ENCODE assay signal across 8 cellular contexts in genomic region chr3:42117175-42118008, GRCh38. TPM values are rescaled to one million over a fixed set of nuclear protein-coding genes. Genes with fewer than 3 reads are reported as not detected.
DNase-seq lines count a peak whose midpoint lies in the region; ATAC-seq and TF ChIP-seq lines count a peak whose summit lies in the region.

No MANE protein-coding gene starts in this region.

- TF ChIP-seq CTCF in DOHH2 (IDR thresholded peaks at IDR 0.05; ENCODE audit: low read depth, low read length, poor library complexity, severe bottlenecking), result peak; percentile 22
- no peak for TF ChIP-seq CTCF in endothelial cell (IDR thresholded peaks at IDR 0.05; ENCODE audit: unreplicated experiment)

- H3K4me1 Mint-ChIP-seq in endothelial cell (ENCODE audit: unreplicated experiment), result peaks cover 37% of the 10 kb centered on the region
- H3K4me1 Mint-ChIP-seq in T-helper 2 cell treated with Interferon-gamma antibody and Interleukin-4, amounts not matched to agents 5 μg/mL and 100 μg/mL, for 36 hours (ENCODE audit: low read depth), result peaks cover 7% of the 10 kb centered on the region

- no peaks in the 10 kb centered on the region for H3K9me2 ChIP-seq in DOHH2 (replicated peaks; ENCODE audit: control insufficient read depth, low read length)

- no peak overlapping the region for H3K4me2 ChIP-seq in DOHH2 (ENCODE audit: low read length)

- no peak overlapping the region for H3K4me3 ChIP-seq in DOHH2 (ENCODE audit: low read length)

- H3K79me2 ChIP-seq in DOHH2 (ENCODE audit: control insufficient read depth, low read length), result peaks cover 73% of the 10 kb centered on the region

- H3K27ac ChIP-seq in DOHH2 (ENCODE audit: low read depth, low read length), result no peak overlapping the region

- ATAC-seq in HG03439 (IDR thresholded peaks at IDR 0.05; ENCODE audit: unreplicated experiment), result no peak

- H3K4me3 Mint-ChIP-seq in endothelial cell (ENCODE audit: unreplicated experiment), result no peak overlapping the region
- no peak overlapping the region for H3K4me3 Mint-ChIP-seq in T-helper 2 cell treated with Interferon-gamma antibody and Interleukin-4, amounts not matched to agents 5 μg/mL and 100 μg/mL, for 36 hours

- H3K9me3 ChIP-seq in DOHH2 (ENCODE audit: control insufficient read depth, insufficient read depth, low read length), result no peaks in the 10 kb centered on the region

- no peak overlapping the region for H3K27ac Mint-ChIP-seq in endothelial cell (ENCODE audit: unreplicated experiment)
- no peak overlapping the region for H3K27ac Mint-ChIP-seq in T-helper 2 cell treated with Interferon-gamma antibody and Interleukin-4, amounts not matched to agents 5 μg/mL and 100 μg/mL, for 36 hours

- peaks cover 6% of the 10 kb centered on the region for H3K27me3 Mint-ChIP-seq in endothelial cell (ENCODE audit: unreplicated experiment)
- no peaks in the 10 kb centered on the region for H3K27me3 Mint-ChIP-seq in T-helper 2 cell treated with Interferon-gamma antibody and Interleukin-4, amounts not matched to agents 5 μg/mL and 100 μg/mL, for 36 hours (ENCODE audit: low read depth)

- H3K36me3 Mint-ChIP-seq in endothelial cell (ENCODE audit: low read depth, unreplicated experiment), result no peaks in the 10 kb centered on the region
- H3K36me3 Mint-ChIP-seq in T-helper 2 cell treated with Interferon-gamma antibody and Interleukin-4, amounts not matched to agents 5 μg/mL and 100 μg/mL, for 36 hours (ENCODE audit: low read depth), result no peaks in the 10 kb centered on the region

- H3K27me3 ChIP-seq in DOHH2 (ENCODE audit: control insufficient read depth, low read length), result no peaks in the 10 kb centered on the region

- H3K4me1 ChIP-seq in DOHH2 (ENCODE audit: control insufficient read depth, low read length), result peaks cover 65% of the 10 kb centered on the region

- H4K20me1 ChIP-seq in DOHH2 (ENCODE audit: control insufficient read depth, insufficient read depth, low read depth, low read length), result no peaks in the 10 kb centered on the region

- 0 out of 2 replicates have a peak, but pooled peaks cover 11% of the 10 kb centered on the region for H3K36me3 ChIP-seq in DOHH2 (ENCODE audit: control insufficient read depth, low read length)

- no peaks in the 10 kb centered on the region for H3K9me3 Mint-ChIP-seq in endothelial cell (ENCODE audit: unreplicated experiment)
- H3K9me3 Mint-ChIP-seq in T-helper 2 cell treated with Interferon-gamma antibody and Interleukin-4, amounts not matched to agents 5 μg/mL and 100 μg/mL, for 36 hours, result no peaks in the 10 kb centered on the region

- DNase-seq in NCI-H69 (lab: John Stamatoyannopoulos, UW), result peak; percentile 53
- DNase-seq in endothelial cell (ENCODE audit: low spot score), result peak; percentile 44
- peak; percentile 64 for DNase-seq in myocyte (ENCODE audit: low read depth)
- no peak for DNase-seq in NCI-H82 treated with DMSO at 0.1 percent for 48 hours (lab: John Stamatoyannopoulos, UW; ENCODE audit: unreplicated experiment)
- DNase-seq in T-helper 2 cell treated with Interferon-gamma antibody and Interleukin-4, amounts not matched to agents 5 μg/mL and 100 μg/mL, for 36 hours (ENCODE audit: low spot score), result no peak
- no peak for DNase-seq in activated CD8-positive, alpha-beta memory T cell treated with anti-CD3 and anti-CD28 coated beads for 24 hours

- H3F3A ChIP-seq in DOHH2 (ENCODE audit: control insufficient read depth, insufficient read depth), result peaks cover 3% of the 10 kb centered on the region

RNA-seq across cellular contexts. Expression of gene TRAK1, which starts 26.2 kb away (rescaled TPM):
- total RNA-seq in endothelial cell (ENCODE audit: unreplicated experiment) (48.2 TPM), myocyte (75.5 and 117 TPM in 2 replicates)
- 65.8 TPM for polyA plus RNA-seq in myocyte (2012)

Comparison
In these comparisons a context has a peak if more than half of its experiments do, and no peak if none do; other contexts are left out.
1. DNase-seq: peak in NCI-H69 (single experiment), endothelial cell (single experiment) and myocyte (single experiment); none in NCI-H82 treated with DMSO at 0.1 percent for 48 hours (single experiment), T-helper 2 cell treated with Interferon-gamma antibody and Interleukin-4, amounts not matched to agents 5 μg/mL and 100 μg/mL, for 36 hours (single experiment) and activated CD8-positive, alpha-beta memory T cell treated with anti-CD3 and anti-CD28 coated beads for 24 hours (single experiment).